In the genomic region with DNA sequence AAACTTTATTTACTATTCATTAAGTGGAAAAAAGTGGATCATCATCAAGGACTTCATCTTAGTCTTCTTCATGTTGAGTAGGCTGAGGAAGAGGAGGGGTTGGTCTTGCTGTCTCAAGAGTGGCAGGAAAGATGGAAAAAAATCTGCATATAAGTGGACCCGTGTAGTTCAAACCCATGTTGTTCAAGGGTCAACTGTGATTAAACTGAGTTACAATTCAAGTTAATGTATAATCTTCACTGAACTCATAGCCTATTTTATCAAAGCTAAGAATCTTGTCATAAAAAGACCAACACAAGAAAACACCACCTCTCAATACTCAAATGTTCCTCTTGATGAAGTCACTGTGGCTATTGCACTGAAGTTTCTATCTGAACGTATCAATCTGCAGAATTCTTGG, we compare ENCODE assay signal across 1 cellular context.
TF ChIP-seq lines count a peak whose summit lies in the region.

No MANE protein-coding gene starts in this region.

TF ChIP-seq in HepG2, 621 proteins besides CTCF, POLR2A, EP300 and RAD21 (continued from another document):
- TF ChIP-seq ZBTB40 (IDR thresholded peaks at IDR 0.05) (no peak), ZBTB40 (CRISPR knock-in tag; IDR thresholded peaks at IDR 0.05) (no peak), ZBED4 (CRISPR knock-in tag; IDR thresholded peaks at IDR 0.05; ENCODE audit: borderline replicate concordance) (no peak), KAT2B (IDR thresholded peaks at IDR 0.05; ENCODE audit: borderline replicate concordance, low read depth, low read length) (no peak), YY1 (IDR thresholded peaks at IDR 0.05; ENCODE audit: insufficient read depth, insufficient replicate concordance, low read depth, low read length) (no peak), ELF4 (CRISPR knock-in tag; IDR thresholded peaks at IDR 0.05; ENCODE audit: borderline replicate concordance) (no peak), GRHL1 (CRISPR knock-in tag; conservative IDR thresholded peaks at IDR 0.05) (no peak)
TF ChIP-seq in HepG2: peak in this region for 0.
